In genomic region chr9:81688262-81689092, GRCh38 we compare ENCODE assay signal across 8 cellular contexts. TPM values are rescaled to one million over a fixed set of nuclear protein-coding genes. Genes with fewer than 3 reads are reported as not detected.
DNase-seq lines count a peak whose midpoint lies in the region; ATAC-seq lines count a peak whose summit lies in the region.
"Not testable (repeated sequence)": the region's sequence is repeated elsewhere in the genome, so short reads cannot be mapped to it uniquely, and the experiment has no call there.

No MANE protein-coding gene starts in this region.

- ATAC-seq in GM19455 (IDR thresholded peaks at IDR 0.05; ENCODE audit: unreplicated experiment) (peak; percentile 20), HG03460 (IDR thresholded peaks at IDR 0.05; ENCODE audit: unreplicated experiment) (peak; percentile 26)
- peak; percentile 5 for ATAC-seq in activated naive CD8-positive, alpha-beta T cell treated with anti-CD3 and anti-CD28 coated beads, Interleukin-2, amount 10 ng/mL, durations not matched to agents 7 days and 5 days (ENCODE audit: low read depth)

- H4K20me1 ChIP-seq in BLaER1 = peaks cover 43% of the 10 kb centered on the region

- DNase-seq in RPMI8226 (peak; percentile 30), fibroblast of peridontal ligament (ENCODE audit: extremely low read depth) (peak; percentile 32), mesenteric fat pad (ENCODE audit: low spot score) (peak; percentile 93)
- DNase-seq in activated naive CD8-positive, alpha-beta T cell treated with anti-CD3 and anti-CD28 coated beads, Interleukin-2, amount 10 ng/mL, durations not matched to agents 7 days and 5 days = peak; percentile 56
- DNase-seq in stimulated activated CD4-positive, alpha-beta T cell treated with anti-CD3 and anti-CD28 coated beads, Interleukin-15, amount 100 ng/mL, for 24 hours = peak; percentile 46

- H3K27ac ChIP-seq in BLaER1 = peak overlapping the region; percentile 86

- H3K27me3 ChIP-seq in BLaER1 = not testable (repeated sequence)

- H3K9ac ChIP-seq in BLaER1 = peak overlapping the region; percentile 90

- peak overlapping the region; percentile 82 for H3K4me3 Mint-ChIP-seq in activated naive CD8-positive, alpha-beta T cell treated with anti-CD3 and anti-CD28 coated beads, Interleukin-2, amount 10 ng/mL, durations not matched to agents 7 days and 5 days

- peaks cover 14% of the 10 kb centered on the region; the same call in 1 of the 2 replicates for H3K36me3 ChIP-seq in BLaER1

- peaks cover 48% of the 10 kb centered on the region for H3K4me1 ChIP-seq in BLaER1

- POLR2A ChIA-PET in activated naive CD8-positive, alpha-beta T cell treated with anti-CD3 and anti-CD28 coated beads, Interleukin-2, amount 10 ng/mL, durations not matched to agents 7 days and 5 days (lab: Charles Lee) = not testable (repeated sequence)

- H3K4me1 Mint-ChIP-seq in activated naive CD8-positive, alpha-beta T cell treated with anti-CD3 and anti-CD28 coated beads, Interleukin-2, amount 10 ng/mL, durations not matched to agents 7 days and 5 days = peaks cover 11% of the 10 kb centered on the region

- H3K4me3 ChIP-seq in BLaER1 = peak overlapping the region; percentile 94

- H3K4me2 ChIP-seq in BLaER1 = peak overlapping the region; percentile 93

- peaks cover 17% of the 10 kb centered on the region for H3K27me3 Mint-ChIP-seq in activated naive CD8-positive, alpha-beta T cell treated with anti-CD3 and anti-CD28 coated beads, Interleukin-2, amount 10 ng/mL, durations not matched to agents 7 days and 5 days

- H3K9me3 ChIP-seq in BLaER1 = not testable (repeated sequence)

- not testable (repeated sequence) for H3K9me3 Mint-ChIP-seq in activated naive CD8-positive, alpha-beta T cell treated with anti-CD3 and anti-CD28 coated beads, Interleukin-2, amount 10 ng/mL, durations not matched to agents 7 days and 5 days

- H3K36me3 Mint-ChIP-seq in activated naive CD8-positive, alpha-beta T cell treated with anti-CD3 and anti-CD28 coated beads, Interleukin-2, amount 10 ng/mL, durations not matched to agents 7 days and 5 days = not testable (repeated sequence)

- not testable (repeated sequence) for H3K27ac Mint-ChIP-seq in activated naive CD8-positive, alpha-beta T cell treated with anti-CD3 and anti-CD28 coated beads, Interleukin-2, amount 10 ng/mL, durations not matched to agents 7 days and 5 days

RNA-seq across cellular contexts. Expression of gene TLE1, which starts 0.9 kb away (rescaled TPM):
- under 1 TPM; 0.43 to 0.91 TPM for total RNA-seq in activated naive CD8-positive, alpha-beta T cell treated with anti-CD3 and anti-CD28 coated beads, Interleukin-2, amount 10 ng/mL, durations not matched to agents 7 days and 5 days
- 115 TPM for total RNA-seq in mesenteric fat pad

Comparison
In these comparisons a context has a peak if more than half of its experiments do, and no peak if none do; other contexts are left out.
1. Peak in every context shown above with its lines: DNase-seq, ATAC-seq, H3K4me3 ChIP-seq and H3K27ac ChIP-seq.
2. DNase-seq: peak in every context shown above with its lines; median percentile 93 in mesenteric fat pad; 56 in activated naive CD8-positive, alpha-beta T cell treated with anti-CD3 and anti-CD28 coated beads, Interleukin-2, amount 10 ng/mL, durations not matched to agents 7 days and 5 days; 46 in stimulated activated CD4-positive, alpha-beta T cell treated with anti-CD3 and anti-CD28 coated beads, Interleukin-15, amount 100 ng/mL, for 24 hours; 32 in fibroblast of peridontal ligament; 30 in RPMI8226.
3. RNA of gene TLE1, which starts 0.9 kb away (total RNA-seq): 115 TPM in mesenteric fat pad (single experiment); 0.43 to 0.91 TPM in activated naive CD8-positive, alpha-beta T cell treated with anti-CD3 and anti-CD28 coated beads, Interleukin-2, amount 10 ng/mL, durations not matched to agents 7 days and 5 days; every median in the first group is over 10 times any median in the second.